ENCODE assay signal across 1 cellular context in the genomic region with DNA sequence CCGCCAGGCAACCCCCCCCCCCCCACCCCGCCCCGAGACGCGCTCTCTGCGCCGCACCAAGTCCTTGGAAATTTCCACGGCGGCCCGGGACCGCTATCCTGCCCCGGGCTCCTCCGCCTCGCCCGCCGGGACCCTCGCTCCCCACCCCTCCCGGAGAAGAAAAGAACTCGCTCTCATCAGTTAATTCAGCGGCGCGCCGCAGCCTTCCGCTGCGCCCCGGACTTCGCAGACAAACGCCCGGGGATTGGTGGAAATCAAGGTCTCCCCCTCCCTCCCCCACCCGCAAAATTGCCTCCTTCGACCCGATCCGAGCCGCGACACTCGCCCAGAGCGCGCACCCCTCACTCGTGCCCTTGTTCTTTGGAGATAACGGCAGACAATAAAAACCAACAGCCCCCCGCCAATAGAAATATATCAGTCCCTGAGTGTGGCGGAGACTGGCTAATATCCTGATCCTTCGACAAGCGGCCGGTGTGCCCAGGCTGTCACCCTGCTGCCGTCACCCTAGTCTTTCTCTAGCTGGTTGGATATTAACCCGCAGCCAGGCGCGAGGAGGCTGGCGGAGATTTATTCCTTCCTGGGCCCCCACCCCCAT.
TF ChIP-seq lines count a peak whose summit lies in the region.

A gene with protein sequence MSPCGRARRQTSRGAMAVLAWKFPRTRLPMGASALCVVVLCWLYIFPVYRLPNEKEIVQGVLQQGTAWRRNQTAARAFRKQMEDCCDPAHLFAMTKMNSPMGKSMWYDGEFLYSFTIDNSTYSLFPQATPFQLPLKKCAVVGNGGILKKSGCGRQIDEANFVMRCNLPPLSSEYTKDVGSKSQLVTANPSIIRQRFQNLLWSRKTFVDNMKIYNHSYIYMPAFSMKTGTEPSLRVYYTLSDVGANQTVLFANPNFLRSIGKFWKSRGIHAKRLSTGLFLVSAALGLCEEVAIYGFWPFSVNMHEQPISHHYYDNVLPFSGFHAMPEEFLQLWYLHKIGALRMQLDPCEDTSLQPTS (minus strand): TSS at position 12 of the 595 bp plus-strand sequence. CDS start 475 bp downstream, outside the sequence.

TF ChIP-seq in GM23338, 12 proteins besides CTCF, POLR2A, EP300 and RAD21 (continued from another document):
- TF ChIP-seq, protein P1, sequence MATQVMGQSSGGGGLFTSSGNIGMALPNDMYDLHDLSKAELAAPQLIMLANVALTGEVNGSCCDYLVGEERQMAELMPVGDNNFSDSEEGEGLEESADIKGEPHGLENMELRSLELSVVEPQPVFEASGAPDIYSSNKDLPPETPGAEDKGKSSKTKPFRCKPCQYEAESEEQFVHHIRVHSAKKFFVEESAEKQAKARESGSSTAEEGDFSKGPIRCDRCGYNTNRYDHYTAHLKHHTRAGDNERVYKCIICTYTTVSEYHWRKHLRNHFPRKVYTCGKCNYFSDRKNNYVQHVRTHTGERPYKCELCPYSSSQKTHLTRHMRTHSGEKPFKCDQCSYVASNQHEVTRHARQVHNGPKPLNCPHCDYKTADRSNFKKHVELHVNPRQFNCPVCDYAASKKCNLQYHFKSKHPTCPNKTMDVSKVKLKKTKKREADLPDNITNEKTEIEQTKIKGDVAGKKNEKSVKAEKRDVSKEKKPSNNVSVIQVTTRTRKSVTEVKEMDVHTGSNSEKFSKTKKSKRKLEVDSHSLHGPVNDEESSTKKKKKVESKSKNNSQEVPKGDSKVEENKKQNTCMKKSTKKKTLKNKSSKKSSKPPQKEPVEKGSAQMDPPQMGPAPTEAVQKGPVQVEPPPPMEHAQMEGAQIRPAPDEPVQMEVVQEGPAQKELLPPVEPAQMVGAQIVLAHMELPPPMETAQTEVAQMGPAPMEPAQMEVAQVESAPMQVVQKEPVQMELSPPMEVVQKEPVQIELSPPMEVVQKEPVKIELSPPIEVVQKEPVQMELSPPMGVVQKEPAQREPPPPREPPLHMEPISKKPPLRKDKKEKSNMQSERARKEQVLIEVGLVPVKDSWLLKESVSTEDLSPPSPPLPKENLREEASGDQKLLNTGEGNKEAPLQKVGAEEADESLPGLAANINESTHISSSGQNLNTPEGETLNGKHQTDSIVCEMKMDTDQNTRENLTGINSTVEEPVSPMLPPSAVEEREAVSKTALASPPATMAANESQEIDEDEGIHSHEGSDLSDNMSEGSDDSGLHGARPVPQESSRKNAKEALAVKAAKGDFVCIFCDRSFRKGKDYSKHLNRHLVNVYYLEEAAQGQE (IDR thresholded peaks at IDR 0.05; ENCODE audit: unreplicated experiment) = no peak
- TF ChIP-seq NANOG (IDR thresholded peaks at IDR 0.05; ENCODE audit: borderline replicate concordance) (no peak), ZNF114 (CRISPR knock-in tag; IDR thresholded peaks at IDR 0.05) (no peak), POLR2AphosphoS5 (IDR thresholded peaks at IDR 0.05; ENCODE audit: low read depth) (no peak), JUNB (IDR thresholded peaks at IDR 0.05; ENCODE audit: unreplicated experiment) (no peak), ZNF331 (CRISPR knock-in tag; IDR thresholded peaks at IDR 0.05; ENCODE audit: low read depth) (no peak), CREB1 (CRISPR knock-in tag; IDR thresholded peaks at IDR 0.05; ENCODE audit: low read depth) (no peak), STAT1 (IDR thresholded peaks at IDR 0.05; ENCODE audit: unreplicated experiment) (no peak), EZH2 (IDR thresholded peaks at IDR 0.05; ENCODE audit: low read depth, unreplicated experiment) (no peak)
- TF ChIP-seq, protein P2, sequence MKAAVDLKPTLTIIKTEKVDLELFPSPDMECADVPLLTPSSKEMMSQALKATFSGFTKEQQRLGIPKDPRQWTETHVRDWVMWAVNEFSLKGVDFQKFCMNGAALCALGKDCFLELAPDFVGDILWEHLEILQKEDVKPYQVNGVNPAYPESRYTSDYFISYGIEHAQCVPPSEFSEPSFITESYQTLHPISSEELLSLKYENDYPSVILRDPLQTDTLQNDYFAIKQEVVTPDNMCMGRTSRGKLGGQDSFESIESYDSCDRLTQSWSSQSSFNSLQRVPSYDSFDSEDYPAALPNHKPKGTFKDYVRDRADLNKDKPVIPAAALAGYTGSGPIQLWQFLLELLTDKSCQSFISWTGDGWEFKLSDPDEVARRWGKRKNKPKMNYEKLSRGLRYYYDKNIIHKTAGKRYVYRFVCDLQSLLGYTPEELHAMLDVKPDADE (IDR thresholded peaks at IDR 0.05) = no peak
- TF ChIP-seq, protein P3, sequence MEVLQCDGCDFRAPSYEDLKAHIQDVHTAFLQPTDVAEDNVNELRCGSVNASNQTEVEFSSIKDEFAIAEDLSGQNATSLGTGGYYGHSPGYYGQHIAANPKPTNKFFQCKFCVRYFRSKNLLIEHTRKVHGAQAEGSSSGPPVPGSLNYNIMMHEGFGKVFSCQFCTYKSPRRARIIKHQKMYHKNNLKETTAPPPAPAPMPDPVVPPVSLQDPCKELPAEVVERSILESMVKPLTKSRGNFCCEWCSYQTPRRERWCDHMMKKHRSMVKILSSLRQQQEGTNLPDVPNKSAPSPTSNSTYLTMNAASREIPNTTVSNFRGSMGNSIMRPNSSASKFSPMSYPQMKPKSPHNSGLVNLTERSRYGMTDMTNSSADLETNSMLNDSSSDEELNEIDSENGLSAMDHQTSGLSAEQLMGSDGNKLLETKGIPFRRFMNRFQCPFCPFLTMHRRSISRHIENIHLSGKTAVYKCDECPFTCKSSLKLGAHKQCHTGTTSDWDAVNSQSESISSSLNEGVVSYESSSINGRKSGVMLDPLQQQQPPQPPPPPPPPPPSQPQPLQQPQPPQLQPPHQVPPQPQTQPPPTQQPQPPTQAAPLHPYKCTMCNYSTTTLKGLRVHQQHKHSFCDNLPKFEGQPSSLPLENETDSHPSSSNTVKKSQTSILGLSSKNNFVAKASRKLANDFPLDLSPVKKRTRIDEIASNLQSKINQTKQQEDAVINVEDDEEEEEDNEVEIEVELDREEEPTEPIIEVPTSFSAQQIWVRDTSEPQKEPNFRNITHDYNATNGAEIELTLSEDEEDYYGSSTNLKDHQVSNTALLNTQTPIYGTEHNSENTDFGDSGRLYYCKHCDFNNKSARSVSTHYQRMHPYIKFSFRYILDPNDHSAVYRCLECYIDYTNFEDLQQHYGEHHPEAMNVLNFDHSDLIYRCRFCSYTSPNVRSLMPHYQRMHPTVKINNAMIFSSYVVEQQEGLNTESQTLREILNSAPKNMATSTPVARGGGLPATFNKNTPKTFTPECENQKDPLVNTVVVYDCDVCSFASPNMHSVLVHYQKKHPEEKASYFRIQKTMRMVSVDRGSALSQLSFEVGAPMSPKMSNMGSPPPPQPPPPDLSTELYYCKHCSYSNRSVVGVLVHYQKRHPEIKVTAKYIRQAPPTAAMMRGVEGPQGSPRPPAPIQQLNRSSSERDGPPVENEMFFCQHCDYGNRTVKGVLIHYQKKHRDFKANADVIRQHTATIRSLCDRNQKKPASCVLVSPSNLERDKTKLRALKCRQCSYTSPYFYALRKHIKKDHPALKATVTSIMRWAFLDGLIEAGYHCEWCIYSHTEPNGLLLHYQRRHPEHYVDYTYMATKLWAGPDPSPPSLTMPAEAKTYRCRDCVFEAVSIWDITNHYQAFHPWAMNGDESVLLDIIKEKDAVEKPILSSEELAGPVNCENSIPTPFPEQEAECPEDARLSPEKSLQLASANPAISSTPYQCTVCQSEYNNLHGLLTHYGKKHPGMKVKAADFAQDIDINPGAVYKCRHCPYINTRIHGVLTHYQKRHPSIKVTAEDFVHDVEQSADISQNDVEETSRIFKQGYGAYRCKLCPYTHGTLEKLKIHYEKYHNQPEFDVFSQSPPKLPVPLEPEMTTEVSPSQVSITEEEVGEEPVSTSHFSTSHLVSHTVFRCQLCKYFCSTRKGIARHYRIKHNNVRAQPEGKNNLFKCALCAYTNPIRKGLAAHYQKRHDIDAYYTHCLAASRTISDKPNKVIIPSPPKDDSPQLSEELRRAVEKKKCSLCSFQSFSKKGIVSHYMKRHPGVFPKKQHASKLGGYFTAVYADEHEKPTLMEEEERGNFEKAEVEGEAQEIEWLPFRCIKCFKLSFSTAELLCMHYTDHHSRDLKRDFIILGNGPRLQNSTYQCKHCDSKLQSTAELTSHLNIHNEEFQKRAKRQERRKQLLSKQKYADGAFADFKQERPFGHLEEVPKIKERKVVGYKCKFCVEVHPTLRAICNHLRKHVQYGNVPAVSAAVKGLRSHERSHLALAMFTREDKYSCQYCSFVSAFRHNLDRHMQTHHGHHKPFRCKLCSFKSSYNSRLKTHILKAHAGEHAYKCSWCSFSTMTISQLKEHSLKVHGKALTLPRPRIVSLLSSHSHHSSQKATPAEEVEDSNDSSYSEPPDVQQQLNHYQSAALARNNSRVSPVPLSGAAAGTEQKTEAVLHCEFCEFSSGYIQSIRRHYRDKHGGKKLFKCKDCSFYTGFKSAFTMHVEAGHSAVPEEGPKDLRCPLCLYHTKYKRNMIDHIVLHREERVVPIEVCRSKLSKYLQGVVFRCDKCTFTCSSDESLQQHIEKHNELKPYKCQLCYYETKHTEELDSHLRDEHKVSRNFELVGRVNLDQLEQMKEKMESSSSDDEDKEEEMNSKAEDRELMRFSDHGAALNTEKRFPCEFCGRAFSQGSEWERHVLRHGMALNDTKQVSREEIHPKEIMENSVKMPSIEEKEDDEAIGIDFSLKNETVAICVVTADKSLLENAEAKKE (CRISPR knock-in tag; IDR thresholded peaks at IDR 0.05) = no peak
TF ChIP-seq in GM23338: peak in this region for 0.
